7 cellular contexts compared by ENCODE assay signal in genomic region chr10:12656518-12657142, GRCh38.
A peak's percentile ranks its signal among the peaks of the same experiment; 100 is the strongest.
DNase-seq lines count a peak whose midpoint lies in the region; ATAC-seq and TF ChIP-seq lines count a peak whose summit lies in the region.

No MANE protein-coding gene starts in this region.

- no peak for TF ChIP-seq EP300 in Ishikawa (IDR thresholded peaks at IDR 0.05; ENCODE audit: borderline replicate concordance)

- peak; percentile 53 for DNase-seq in ELR (ENCODE audit: low read depth)
- DNase-seq in RKO (ENCODE audit: low spot score) = peak; percentile 84
- no peak for DNase-seq in endodermal cell
- no peak for DNase-seq in natural killer cell treated with Interleukin-12 subunit alpha and Interleukin-12 subunit beta and Interleukin-15 and Interleukin-18, amount 100 ng/mL, for 72 hours (ENCODE audit: low spot score)
- no peak for DNase-seq in NCI-H128 (lab: John Stamatoyannopoulos, UW; ENCODE audit: unreplicated experiment)
- DNase-seq in inferior parietal cortex (ENCODE audit: extremely low spot score) = no peak

- peaks cover 12% of the 10 kb centered on the region for H3K9me3 ChIP-seq in endodermal cell (ENCODE audit: control insufficient read depth, low read length)

- H3K27ac ChIP-seq in endodermal cell (ENCODE audit: low read depth, low read length) = no peak overlapping the region

- no peak overlapping the region for H3K4me3 ChIP-seq in endodermal cell (ENCODE audit: low read length)

- no peak overlapping the region for H3K27ac Mint-ChIP-seq in endodermal cell
- peak overlapping the region; percentile 31 to 83 for H3K27ac Mint-ChIP-seq in natural killer cell treated with Interleukin-12 subunit alpha and Interleukin-12 subunit beta and Interleukin-15 and Interleukin-18, amount 100 ng/mL, for 72 hours

- H3K27me3 ChIP-seq in endodermal cell (ENCODE audit: control insufficient read depth, insufficient read depth, low read length, poor library complexity, severe bottlenecking) = no peaks in the 10 kb centered on the region

- no peaks in the 10 kb centered on the region for H3K36me3 ChIP-seq in endodermal cell (ENCODE audit: control insufficient read depth, insufficient read depth, low read length)

- ATAC-seq in natural killer cell treated with Interleukin-12 subunit alpha and Interleukin-12 subunit beta and Interleukin-15 and Interleukin-18, amount 100 ng/mL, for 72 hours = peak; percentile 64 to 75

- H3K9me3 Mint-ChIP-seq in endodermal cell = peaks cover 5% of the 10 kb centered on the region
- no peaks in the 10 kb centered on the region for H3K9me3 Mint-ChIP-seq in natural killer cell treated with Interleukin-12 subunit alpha and Interleukin-12 subunit beta and Interleukin-15 and Interleukin-18, amount 100 ng/mL, for 72 hours

- H3K9ac ChIP-seq in endodermal cell (ENCODE audit: extremely low read depth, low read length, poor library complexity, severe bottlenecking) = no peak overlapping the region

- 92 to 97% methylated on average over 2 of the region's 4 CpGs for WGBS in endodermal cell (ENCODE audit: insufficient coverage in 1 of 2, insufficient read length in 1 of 2), 2 experiments

- peak; percentile 92 for TF ChIP-seq CTCF in endodermal cell (conservative IDR thresholded peaks at IDR 0.05)

- no peaks in the 10 kb centered on the region for H3K27me3 Mint-ChIP-seq in endodermal cell (ENCODE audit: insufficient read depth)
- H3K27me3 Mint-ChIP-seq in natural killer cell treated with Interleukin-12 subunit alpha and Interleukin-12 subunit beta and Interleukin-15 and Interleukin-18, amount 100 ng/mL, for 72 hours = no peaks in the 10 kb centered on the region

- H3K4me3 Mint-ChIP-seq in endodermal cell = no peak overlapping the region
- H3K4me3 Mint-ChIP-seq in natural killer cell treated with Interleukin-12 subunit alpha and Interleukin-12 subunit beta and Interleukin-15 and Interleukin-18, amount 100 ng/mL, for 72 hours = peak overlapping the region; percentile 48

- H3K36me3 Mint-ChIP-seq in endodermal cell (ENCODE audit: low read depth) = peaks cover 2% of the 10 kb centered on the region
- peaks cover 6% of the 10 kb centered on the region for H3K36me3 Mint-ChIP-seq in natural killer cell treated with Interleukin-12 subunit alpha and Interleukin-12 subunit beta and Interleukin-15 and Interleukin-18, amount 100 ng/mL, for 72 hours

- H3K4me1 ChIP-seq in endodermal cell (ENCODE audit: control insufficient read depth, insufficient read depth, low read length) = no peaks in the 10 kb centered on the region

- H3K4me1 Mint-ChIP-seq in endodermal cell = no peaks in the 10 kb centered on the region
- peaks cover 17 to 40% of the 10 kb centered on the region in 2 donors for H3K4me1 Mint-ChIP-seq in natural killer cell treated with Interleukin-12 subunit alpha and Interleukin-12 subunit beta and Interleukin-15 and Interleukin-18, amount 100 ng/mL, for 72 hours (ENCODE audit: low read depth in 2 of 2)

- TF ChIP-seq RAD21 in Ishikawa (IDR thresholded peaks at IDR 0.05; ENCODE audit: low read depth) = peak; percentile 82

TF ChIP-seq in Ishikawa, 13 proteins besides CTCF, POLR2A, EP300 and RAD21:
- TF ChIP-seq ZBTB7A (IDR thresholded peaks at IDR 0.05; ENCODE audit: low read depth) (no peak), REST (IDR thresholded peaks at IDR 0.05; ENCODE audit: low read depth) (no peak), EGR1 (IDR thresholded peaks at IDR 0.05) (no peak), CREB1 (IDR thresholded peaks at IDR 0.05; ENCODE audit: low read depth) (no peak), YY1 (IDR thresholded peaks at IDR 0.05; ENCODE audit: low read depth) (no peak)
TF ChIP-seq in Ishikawa: peak in this region for 0.

Comparison
In these comparisons a context has a peak if more than half of its experiments do, and no peak if none do; other contexts are left out.
1. DNase-seq: peak in ELR (single experiment) and RKO (single experiment); none in endodermal cell (single experiment), natural killer cell treated with Interleukin-12 subunit alpha and Interleukin-12 subunit beta and Interleukin-15 and Interleukin-18, amount 100 ng/mL, for 72 hours (single experiment), NCI-H128 (single experiment) and inferior parietal cortex (single experiment).